In the genomic region with DNA sequence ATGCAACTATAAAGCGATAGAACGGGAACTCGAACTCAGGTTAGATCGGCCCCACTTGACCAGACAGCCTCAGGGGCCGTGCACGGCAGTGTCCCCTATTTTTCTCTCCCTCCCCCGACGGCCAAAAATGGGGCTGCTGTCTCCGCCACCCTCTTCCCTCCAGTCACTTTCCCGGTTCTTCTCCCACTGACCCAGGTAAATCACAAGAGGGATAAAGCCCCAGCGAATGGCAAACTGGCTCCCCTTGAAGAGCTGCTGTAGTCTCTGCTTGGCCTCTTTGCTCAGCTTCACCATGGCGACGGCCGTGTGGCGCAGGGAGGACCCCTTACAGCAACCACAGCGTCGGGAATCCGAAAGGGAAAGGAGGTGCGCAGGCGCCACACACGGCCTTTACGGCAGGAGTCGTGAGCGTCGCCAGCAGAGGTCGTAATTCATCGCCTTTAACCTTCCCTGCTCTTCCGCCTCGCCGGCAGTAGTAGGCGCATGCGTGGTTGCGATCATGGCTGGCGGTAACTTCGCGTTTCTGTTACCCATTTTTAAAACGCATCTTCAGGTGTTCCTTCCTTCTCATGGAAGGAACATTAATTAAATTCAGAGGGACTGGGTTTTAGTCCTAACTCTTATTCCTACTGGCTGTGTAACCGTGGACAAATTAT, we compare ENCODE assay signal across 1 cellular context.
A peak's percentile ranks its signal among the peaks of the same experiment; 100 is the strongest.
TF ChIP-seq lines count a peak whose summit lies in the region.

TOMM7 (minus strand) TSS at position 364 of the 656 bp plus-strand sequence; CDS start at position 294, 70 bp downstream.

TF ChIP-seq in HepG2, 621 proteins besides CTCF, POLR2A, EP300 and RAD21 (continued from another document and continues in another):
- TF ChIP-seq, protein P1, sequence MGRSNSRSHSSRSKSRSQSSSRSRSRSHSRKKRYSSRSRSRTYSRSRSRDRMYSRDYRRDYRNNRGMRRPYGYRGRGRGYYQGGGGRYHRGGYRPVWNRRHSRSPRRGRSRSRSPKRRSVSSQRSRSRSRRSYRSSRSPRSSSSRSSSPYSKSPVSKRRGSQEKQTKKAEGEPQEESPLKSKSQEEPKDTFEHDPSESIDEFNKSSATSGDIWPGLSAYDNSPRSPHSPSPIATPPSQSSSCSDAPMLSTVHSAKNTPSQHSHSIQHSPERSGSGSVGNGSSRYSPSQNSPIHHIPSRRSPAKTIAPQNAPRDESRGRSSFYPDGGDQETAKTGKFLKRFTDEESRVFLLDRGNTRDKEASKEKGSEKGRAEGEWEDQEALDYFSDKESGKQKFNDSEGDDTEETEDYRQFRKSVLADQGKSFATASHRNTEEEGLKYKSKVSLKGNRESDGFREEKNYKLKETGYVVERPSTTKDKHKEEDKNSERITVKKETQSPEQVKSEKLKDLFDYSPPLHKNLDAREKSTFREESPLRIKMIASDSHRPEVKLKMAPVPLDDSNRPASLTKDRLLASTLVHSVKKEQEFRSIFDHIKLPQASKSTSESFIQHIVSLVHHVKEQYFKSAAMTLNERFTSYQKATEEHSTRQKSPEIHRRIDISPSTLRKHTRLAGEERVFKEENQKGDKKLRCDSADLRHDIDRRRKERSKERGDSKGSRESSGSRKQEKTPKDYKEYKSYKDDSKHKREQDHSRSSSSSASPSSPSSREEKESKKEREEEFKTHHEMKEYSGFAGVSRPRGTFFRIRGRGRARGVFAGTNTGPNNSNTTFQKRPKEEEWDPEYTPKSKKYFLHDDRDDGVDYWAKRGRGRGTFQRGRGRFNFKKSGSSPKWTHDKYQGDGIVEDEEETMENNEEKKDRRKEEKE (IDR thresholded peaks at IDR 0.05), result no peak
- TF ChIP-seq ZNF431 (CRISPR knock-in tag; IDR thresholded peaks at IDR 0.05; ENCODE audit: borderline replicate concordance, low read depth), result no peak
- TF ChIP-seq SMAD3 (CRISPR knock-in tag; IDR thresholded peaks at IDR 0.05), result peak; percentile 89; the same call in 1 of the 2 replicates
- no peak for TF ChIP-seq NFE2 (CRISPR knock-in tag; IDR thresholded peaks at IDR 0.05)
- TF ChIP-seq, protein P2, sequence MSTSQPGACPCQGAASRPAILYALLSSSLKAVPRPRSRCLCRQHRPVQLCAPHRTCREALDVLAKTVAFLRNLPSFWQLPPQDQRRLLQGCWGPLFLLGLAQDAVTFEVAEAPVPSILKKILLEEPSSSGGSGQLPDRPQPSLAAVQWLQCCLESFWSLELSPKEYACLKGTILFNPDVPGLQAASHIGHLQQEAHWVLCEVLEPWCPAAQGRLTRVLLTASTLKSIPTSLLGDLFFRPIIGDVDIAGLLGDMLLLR (CRISPR knock-in tag; IDR thresholded peaks at IDR 0.05), result no peak
- no peak; a peak in 1 of 4 replicates for TF ChIP-seq ATF4 (CRISPR knock-in tag; IDR thresholded peaks at IDR 0.05)
- TF ChIP-seq ZFX (CRISPR knock-in tag; IDR thresholded peaks at IDR 0.05; ENCODE audit: low read depth), result peak; percentile 71
- TF ChIP-seq ZMYM2 (CRISPR knock-in tag; IDR thresholded peaks at IDR 0.05), result no peak
- TF ChIP-seq SP140L (CRISPR knock-in tag; IDR thresholded peaks at IDR 0.05; ENCODE audit: borderline replicate concordance), result no peak
- no peak for TF ChIP-seq ZNF550 (CRISPR knock-in tag; IDR thresholded peaks at IDR 0.05; ENCODE audit: borderline replicate concordance)
- no peak; the same call in 1 of the 2 replicates for TF ChIP-seq POGK (CRISPR knock-in tag; conservative IDR thresholded peaks at IDR 0.05)
- no peak for TF ChIP-seq SP5 (CRISPR knock-in tag; IDR thresholded peaks at IDR 0.05; ENCODE audit: borderline replicate concordance, low read depth)
- TF ChIP-seq, protein P3, sequence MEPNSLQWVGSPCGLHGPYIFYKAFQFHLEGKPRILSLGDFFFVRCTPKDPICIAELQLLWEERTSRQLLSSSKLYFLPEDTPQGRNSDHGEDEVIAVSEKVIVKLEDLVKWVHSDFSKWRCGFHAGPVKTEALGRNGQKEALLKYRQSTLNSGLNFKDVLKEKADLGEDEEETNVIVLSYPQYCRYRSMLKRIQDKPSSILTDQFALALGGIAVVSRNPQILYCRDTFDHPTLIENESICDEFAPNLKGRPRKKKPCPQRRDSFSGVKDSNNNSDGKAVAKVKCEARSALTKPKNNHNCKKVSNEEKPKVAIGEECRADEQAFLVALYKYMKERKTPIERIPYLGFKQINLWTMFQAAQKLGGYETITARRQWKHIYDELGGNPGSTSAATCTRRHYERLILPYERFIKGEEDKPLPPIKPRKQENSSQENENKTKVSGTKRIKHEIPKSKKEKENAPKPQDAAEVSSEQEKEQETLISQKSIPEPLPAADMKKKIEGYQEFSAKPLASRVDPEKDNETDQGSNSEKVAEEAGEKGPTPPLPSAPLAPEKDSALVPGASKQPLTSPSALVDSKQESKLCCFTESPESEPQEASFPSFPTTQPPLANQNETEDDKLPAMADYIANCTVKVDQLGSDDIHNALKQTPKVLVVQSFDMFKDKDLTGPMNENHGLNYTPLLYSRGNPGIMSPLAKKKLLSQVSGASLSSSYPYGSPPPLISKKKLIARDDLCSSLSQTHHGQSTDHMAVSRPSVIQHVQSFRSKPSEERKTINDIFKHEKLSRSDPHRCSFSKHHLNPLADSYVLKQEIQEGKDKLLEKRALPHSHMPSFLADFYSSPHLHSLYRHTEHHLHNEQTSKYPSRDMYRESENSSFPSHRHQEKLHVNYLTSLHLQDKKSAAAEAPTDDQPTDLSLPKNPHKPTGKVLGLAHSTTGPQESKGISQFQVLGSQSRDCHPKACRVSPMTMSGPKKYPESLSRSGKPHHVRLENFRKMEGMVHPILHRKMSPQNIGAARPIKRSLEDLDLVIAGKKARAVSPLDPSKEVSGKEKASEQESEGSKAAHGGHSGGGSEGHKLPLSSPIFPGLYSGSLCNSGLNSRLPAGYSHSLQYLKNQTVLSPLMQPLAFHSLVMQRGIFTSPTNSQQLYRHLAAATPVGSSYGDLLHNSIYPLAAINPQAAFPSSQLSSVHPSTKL (CRISPR knock-in tag; IDR thresholded peaks at IDR 0.05), result peak; percentile 69
- no peak for TF ChIP-seq ZNF292 (CRISPR knock-in tag; IDR thresholded peaks at IDR 0.05; ENCODE audit: borderline replicate concordance, low read depth)
- TF ChIP-seq TEAD2 (CRISPR knock-in tag; IDR thresholded peaks at IDR 0.05), result no peak
- no peak for TF ChIP-seq HNRNPH1 (optimal IDR thresholded peaks at IDR 0.05; ENCODE audit: low read depth, low read length)
- peak; percentile 43; the same call in 1 of the 2 replicates for TF ChIP-seq ARNTL (CRISPR knock-in tag; IDR thresholded peaks at IDR 0.05)
- no peak for TF ChIP-seq NBN (conservative IDR thresholded peaks at IDR 0.05)
- TF ChIP-seq NFE2L2 (IDR thresholded peaks at IDR 0.05; ENCODE audit: low read length), result no peak
- no peak for TF ChIP-seq NFRKB (IDR thresholded peaks at IDR 0.05)
- no peak for TF ChIP-seq ZNF225 (CRISPR knock-in tag; IDR thresholded peaks at IDR 0.05)
- 0 out of 2 replicates have a peak, but pooled peaks have one; percentile 37 for TF ChIP-seq ZNF232 (CRISPR knock-in tag; IDR thresholded peaks at IDR 0.05; ENCODE audit: borderline replicate concordance)
- TF ChIP-seq RFXANK (CRISPR knock-in tag; IDR thresholded peaks at IDR 0.05), result no peak
- no peak for TF ChIP-seq ZFP82 (CRISPR knock-in tag; IDR thresholded peaks at IDR 0.05; ENCODE audit: borderline replicate concordance)
- peak; percentile 76 for TF ChIP-seq HOXA5 (CRISPR knock-in tag; IDR thresholded peaks at IDR 0.05)
- peak; percentile 69; the same call in 1 of the 2 replicates for TF ChIP-seq MED1 (CRISPR knock-in tag; IDR thresholded peaks at IDR 0.05)
- TF ChIP-seq MXI1 (IDR thresholded peaks at IDR 0.05; ENCODE audit: borderline replicate concordance, low read depth, low read length), result peak; percentile 72; the same call in 1 of the 3 replicates
- TF ChIP-seq BORCS8-MEF2B (CRISPR knock-in tag; IDR thresholded peaks at IDR 0.05), result peak; percentile 61; the same call in 1 of the 2 replicates
- TF ChIP-seq IRF2 (CRISPR knock-in tag; IDR thresholded peaks at IDR 0.05), result peak; percentile 98
- TF ChIP-seq GPBP1L1 (CRISPR knock-in tag; IDR thresholded peaks at IDR 0.05), result no peak
- peak; percentile 82 for TF ChIP-seq HNRNPLL (IDR thresholded peaks at IDR 0.05; ENCODE audit: low read depth, low read length, poor library complexity, severe bottlenecking)
- no peak for TF ChIP-seq WIZ (CRISPR knock-in tag; IDR thresholded peaks at IDR 0.05)
- peak; percentile 91 for TF ChIP-seq GABPB1 (CRISPR knock-in tag; IDR thresholded peaks at IDR 0.05)
- no peak for TF ChIP-seq ZNF552 (CRISPR knock-in tag; IDR thresholded peaks at IDR 0.05; ENCODE audit: borderline replicate concordance)
- no peak; the same call in 1 of the 2 replicates for TF ChIP-seq ZHX2 (IDR thresholded peaks at IDR 0.05; ENCODE audit: low read depth)
- no peak for TF ChIP-seq ZHX2 (CRISPR knock-in tag; IDR thresholded peaks at IDR 0.05; ENCODE audit: borderline replicate concordance)
- TF ChIP-seq NFIC (IDR thresholded peaks at IDR 0.05; ENCODE audit: low read length), result no peak
- TF ChIP-seq TMF1 (CRISPR knock-in tag; IDR thresholded peaks at IDR 0.05; ENCODE audit: low read depth), result no peak
- peak; percentile 65; the same call in 1 of the 2 replicates for TF ChIP-seq ZNF598 (CRISPR knock-in tag; IDR thresholded peaks at IDR 0.05; ENCODE audit: borderline replicate concordance)
- TF ChIP-seq ESRRA (CRISPR knock-in tag; IDR thresholded peaks at IDR 0.05; ENCODE audit: low read depth), result no peak
- no peak for TF ChIP-seq ZNF678 (CRISPR knock-in tag; IDR thresholded peaks at IDR 0.05)
- TF ChIP-seq ZNF781 (CRISPR knock-in tag; IDR thresholded peaks at IDR 0.05; ENCODE audit: borderline replicate concordance, not compliant biosample characterization), result no peak
